1 cellular context compared by ENCODE assay signal in the genomic region with DNA sequence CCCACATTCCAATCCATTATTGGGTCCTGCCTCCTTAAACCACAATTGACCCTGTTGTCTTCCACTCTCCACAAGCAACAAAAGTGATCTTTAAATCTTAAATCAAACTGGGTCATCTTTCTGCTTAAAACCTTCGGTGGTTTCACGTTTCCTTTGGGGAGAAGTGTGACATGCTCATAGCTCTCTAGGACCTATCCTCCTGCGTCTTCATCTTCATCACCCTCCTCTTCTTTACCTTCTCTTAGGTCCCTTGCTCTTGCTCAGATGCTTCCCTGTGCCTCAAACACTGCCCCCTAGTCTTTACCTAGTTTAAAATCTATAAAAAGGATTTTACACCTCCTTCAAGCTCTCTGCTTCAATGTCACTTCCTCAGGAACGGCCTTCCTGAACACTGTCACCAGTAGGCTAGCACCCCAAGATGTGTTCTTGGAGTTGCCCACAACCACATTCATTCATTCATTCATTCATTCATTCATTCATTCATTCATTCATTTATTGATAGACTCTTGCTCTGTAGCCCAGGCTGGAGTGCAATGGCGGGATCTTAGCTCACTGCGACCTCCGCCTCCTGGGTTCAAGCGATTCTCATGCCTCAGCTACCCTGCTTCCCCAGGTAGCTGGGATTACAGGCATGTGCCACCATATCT.
TF ChIP-seq lines count a peak whose summit lies in the region.

No MANE protein-coding gene starts in this region.

TF ChIP-seq in HepG2, 621 proteins besides CTCF, POLR2A, EP300 and RAD21:
- TF ChIP-seq ZNF24 (IDR thresholded peaks at IDR 0.05): 0 out of 2 replicates have a peak, but pooled peaks have one; percentile 43
- no peak for TF ChIP-seq ZNF652 (CRISPR knock-in tag; IDR thresholded peaks at IDR 0.05; ENCODE audit: borderline replicate concordance, low read depth)
- TF ChIP-seq, protein P1, sequence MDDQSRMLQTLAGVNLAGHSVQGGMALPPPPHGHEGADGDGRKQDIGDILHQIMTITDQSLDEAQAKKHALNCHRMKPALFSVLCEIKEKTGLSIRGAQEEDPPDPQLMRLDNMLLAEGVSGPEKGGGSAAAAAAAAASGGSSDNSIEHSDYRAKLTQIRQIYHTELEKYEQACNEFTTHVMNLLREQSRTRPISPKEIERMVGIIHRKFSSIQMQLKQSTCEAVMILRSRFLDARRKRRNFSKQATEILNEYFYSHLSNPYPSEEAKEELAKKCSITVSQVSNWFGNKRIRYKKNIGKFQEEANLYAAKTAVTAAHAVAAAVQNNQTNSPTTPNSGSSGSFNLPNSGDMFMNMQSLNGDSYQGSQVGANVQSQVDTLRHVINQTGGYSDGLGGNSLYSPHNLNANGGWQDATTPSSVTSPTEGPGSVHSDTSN (CRISPR knock-in tag; IDR thresholded peaks at IDR 0.05; ENCODE audit: borderline replicate concordance): no peak
- no peak for TF ChIP-seq ZNF572 (CRISPR knock-in tag; IDR thresholded peaks at IDR 0.05)
- TF ChIP-seq JUND (CRISPR knock-in tag; IDR thresholded peaks at IDR 0.05): no peak
- no peak for TF ChIP-seq ZNF7 (CRISPR knock-in tag; IDR thresholded peaks at IDR 0.05)
- TF ChIP-seq, protein P2, sequence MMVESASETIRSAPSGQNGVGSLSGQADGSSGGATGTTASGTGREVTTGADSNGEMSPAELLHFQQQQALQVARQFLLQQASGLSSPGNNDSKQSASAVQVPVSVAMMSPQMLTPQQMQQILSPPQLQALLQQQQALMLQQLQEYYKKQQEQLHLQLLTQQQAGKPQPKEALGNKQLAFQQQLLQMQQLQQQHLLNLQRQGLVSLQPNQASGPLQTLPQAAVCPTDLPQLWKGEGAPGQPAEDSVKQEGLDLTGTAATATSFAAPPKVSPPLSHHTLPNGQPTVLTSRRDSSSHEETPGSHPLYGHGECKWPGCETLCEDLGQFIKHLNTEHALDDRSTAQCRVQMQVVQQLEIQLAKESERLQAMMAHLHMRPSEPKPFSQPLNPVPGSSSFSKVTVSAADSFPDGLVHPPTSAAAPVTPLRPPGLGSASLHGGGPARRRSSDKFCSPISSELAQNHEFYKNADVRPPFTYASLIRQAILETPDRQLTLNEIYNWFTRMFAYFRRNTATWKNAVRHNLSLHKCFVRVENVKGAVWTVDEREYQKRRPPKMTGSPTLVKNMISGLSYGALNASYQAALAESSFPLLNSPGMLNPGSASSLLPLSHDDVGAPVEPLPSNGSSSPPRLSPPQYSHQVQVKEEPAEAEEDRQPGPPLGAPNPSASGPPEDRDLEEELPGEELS (CRISPR knock-in tag; IDR thresholded peaks at IDR 0.05): no peak
- TF ChIP-seq ZNF709 (CRISPR knock-in tag; IDR thresholded peaks at IDR 0.05): no peak
